8 cellular contexts compared by ENCODE assay signal in genomic region chr12:11228268-11228879, GRCh38. TPM values are rescaled to one million over a fixed set of nuclear protein-coding genes. Genes with fewer than 3 reads are reported as not detected.
DNase-seq lines count a peak whose midpoint lies in the region; ATAC-seq and TF ChIP-seq lines count a peak whose summit lies in the region.

No MANE protein-coding gene starts in this region.

- peak; percentile 48 for DNase-seq in BE2C
- peak; percentile 25 for DNase-seq in GM13976 (ENCODE audit: low spot score)
- DNase-seq in HT-29 (ENCODE audit: low spot score), result peak; percentile 78
- peak; percentile 37 for DNase-seq in RPMI7951 (ENCODE audit: low read depth)
- DNase-seq in dedifferentiated amniotic fluid mesenchymal stem cell (ENCODE audit: extremely low spot score), result peak; percentile 28
- DNase-seq in mucosa of descending colon, result peak in 2 of 3 donors; percentile 32 to 55
- DNase-seq in stimulated activated naive CD4-positive, alpha-beta T cell treated with Interleukin-2 at 50 U/mL for 16 hours (lab: John Stamatoyannopoulos, UW), result no peak
- no peak for DNase-seq in ovary

- H3K36me3 ChIP-seq in BE2C (no peaks in the 10 kb centered on the region), mucosa of descending colon (ENCODE audit: low read depth) (no peaks in the 10 kb centered on the region), ovary (no peaks in the 10 kb centered on the region)

- 39 to 44% (median 41%) methylated on average over 5 of the region's 5 CpGs for WGBS in ovary, 3 donors

- TF ChIP-seq EP300 in ovary (IDR thresholded peaks at IDR 0.05), result no peak

- H3K9me3 ChIP-seq in BE2C (no peaks in the 10 kb centered on the region), mucosa of descending colon (no peaks in the 10 kb centered on the region), ovary (no peaks in the 10 kb centered on the region)

- no peaks in the 10 kb centered on the region for H3K4me1 ChIP-seq in BE2C
- H3K4me1 ChIP-seq in mucosa of descending colon (ENCODE audit: low read depth), result no peaks in the 10 kb centered on the region
- H3K4me1 ChIP-seq in ovary (ENCODE audit: insufficient read depth), result no peaks in the 10 kb centered on the region

- H3K27ac ChIP-seq in ovary, result no peak overlapping the region

- TF ChIP-seq CTCF in BE2C (IDR thresholded peaks at IDR 0.05; ENCODE audit: low read depth, low read length) (peak; percentile 78), GM13976 (IDR thresholded peaks at IDR 0.05; ENCODE audit: borderline replicate concordance, control extremely low read depth, extremely low read depth, insufficient read depth, missing control alignments) (peak; percentile 47), mucosa of descending colon (IDR thresholded peaks at IDR 0.05) (peak; percentile 20), ovary (IDR thresholded peaks at IDR 0.05) (no peak)

- in situ Hi-C loops in GM13976 (cut with MboI; ENCODE audit: low sequenced_read_pairs, unreplicated experiment), result no loop called here

- peak; percentile 71 for ATAC-seq in mucosa of descending colon

- intact Hi-C loops in mucosa of descending colon (cut with DNase I, micrococcal nuclease), result no loop called here
- intact Hi-C loops in ovary (cut with DNase I), result no loop called here

- H3K4me3 ChIP-seq in BE2C (ENCODE audit: low read depth, low read length) (no peak overlapping the region), mucosa of descending colon (no peak overlapping the region), ovary (no peak overlapping the region)

- H3K27me3 ChIP-seq in BE2C (peaks cover 12% of the 10 kb centered on the region), ovary (no peaks in the 10 kb centered on the region)

- TF ChIP-seq POLR2A in ovary (IDR thresholded peaks at IDR 0.05), result no peak

RNA-seq across cellular contexts. Expression of gene PRB3, which starts 41.1 kb away (rescaled TPM):
- not detected for polyA plus RNA-seq in BE2C (2012; ENCODE audit: insufficient read depth, insufficient read length, low read depth)
- total RNA-seq in HT-29 (2014; rRNA removed; shearing (Covaris generic)), result not detected in 2 replicates
- total RNA-seq in RPMI7951 (2014; rRNA removed; shearing (Covaris generic)), result not detected in 2 replicates
- total RNA-seq in mucosa of descending colon (not detected), ovary (not detected)
- not detected for polyA plus RNA-seq in ovary

RNA-seq across cellular contexts. Expression of gene TAS2R42, which starts 41.6 kb away (rescaled TPM):
- not detected for polyA plus RNA-seq in BE2C (2012; ENCODE audit: insufficient read depth, insufficient read length, low read depth)
- not detected in 2 replicates for total RNA-seq in HT-29 (2014; rRNA removed; shearing (Covaris generic))
- total RNA-seq in RPMI7951 (2014; rRNA removed; shearing (Covaris generic)), result not detected in 2 replicates
- not detected for total RNA-seq in mucosa of descending colon
- not detected for total RNA-seq in ovary
- polyA plus RNA-seq in ovary, result not detected

RNA-seq across cellular contexts. Expression of gene SMIM10L1, which starts 57.4 kb away (rescaled TPM):
- polyA plus RNA-seq in BE2C (2012; ENCODE audit: insufficient read depth, insufficient read length, low read depth), result 12.1 TPM
- 6.1 and 6.7 TPM in 2 replicates for total RNA-seq in HT-29 (2014; rRNA removed; shearing (Covaris generic))
- total RNA-seq in RPMI7951 (2014; rRNA removed; shearing (Covaris generic)), result 7.9 and 10.2 TPM in 2 replicates
- 10 to 100 TPM in 1 of 3 donors, 1 to 10 TPM in 2; 7.9 to 12.5 (median 9.5) TPM for total RNA-seq in mucosa of descending colon
- total RNA-seq in ovary, result 1 to 10 TPM; 3.3 to 7.0 (median 5.9) TPM
- 1 to 10 TPM; 4.3 to 9.8 TPM for polyA plus RNA-seq in ovary

Comparison
In these comparisons a context has a peak if more than half of its experiments do, and no peak if none do; other contexts are left out.
1. DNase-seq: peak in BE2C (single experiment), GM13976 (single experiment), HT-29 (single experiment), RPMI7951 (single experiment), dedifferentiated amniotic fluid mesenchymal stem cell (single experiment) and mucosa of descending colon (2 of 3); none in stimulated activated naive CD4-positive, alpha-beta T cell treated with Interleukin-2 at 50 U/mL for 16 hours (single experiment) and ovary (0 of 5).
2. CTCF ChIP-seq: peak in BE2C (single experiment), GM13976 (single experiment) and mucosa of descending colon (single experiment); none in ovary (0 of 3).